ENCODE assay signal across 8 cellular contexts in the genomic region with DNA sequence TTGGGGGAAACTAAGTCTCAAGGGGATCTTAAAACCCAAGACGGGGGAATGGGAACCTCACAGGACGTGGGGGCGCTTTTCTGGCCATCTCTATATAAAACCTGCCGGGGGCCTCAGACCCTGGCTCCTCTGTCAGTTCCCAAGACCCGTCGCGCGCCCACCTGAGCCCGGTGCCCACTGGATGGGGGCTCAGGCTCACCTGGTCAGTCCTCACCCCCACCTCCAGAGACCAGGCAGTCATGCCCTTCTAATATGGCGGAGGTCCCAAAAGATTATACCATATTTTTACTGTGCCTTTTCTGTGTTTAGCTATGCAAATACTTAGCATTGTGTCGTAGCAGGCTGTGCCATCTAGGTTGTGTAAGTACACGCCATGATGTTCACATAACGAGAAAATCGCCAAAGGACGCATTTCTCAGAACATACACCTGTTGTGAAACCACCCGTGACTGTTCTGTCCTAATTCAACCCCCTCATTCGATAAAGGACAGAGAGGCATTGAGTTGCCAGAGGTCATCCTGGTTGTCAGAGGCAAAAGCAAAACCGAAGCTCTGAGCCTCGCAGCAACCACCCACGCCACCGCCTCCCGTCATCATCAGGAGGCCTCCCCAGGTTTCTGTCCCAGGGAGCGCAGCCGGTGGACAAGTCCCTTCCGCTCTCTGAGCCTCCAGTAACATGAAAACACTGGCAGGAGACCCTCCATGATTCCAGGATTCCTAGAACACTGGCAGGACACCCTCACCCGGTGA. TPM values are rescaled to one million over a fixed set of nuclear protein-coding genes. Genes with fewer than 3 reads are reported as not detected.
DNase-seq lines count a peak whose midpoint lies in the region; ATAC-seq, FAIRE-seq and TF ChIP-seq lines count a peak whose summit lies in the region.

No MANE protein-coding gene starts in this region.

- no peak for ATAC-seq in activated CD4-positive, alpha-beta T cell treated with anti-CD3 and anti-CD28 coated beads for 36 hours
- ATAC-seq in stimulated activated effector memory CD8-positive, alpha-beta T cell treated with anti-CD3 and anti-CD28 coated beads, Interleukin-12 subunit alpha, Interleukin-12 subunit beta, amount 100 ng/mL, for 72 hours: no peak

- H3K9me1 ChIP-seq in keratinocyte (ENCODE audit: control insufficient read depth, extremely low read depth, insufficient read depth, low read length): no peaks in the 10 kb centered on the region

- peaks cover 18% of the 10 kb centered on the region for H3K4me1 ChIP-seq in keratinocyte (ENCODE audit: control insufficient read depth, extremely low read depth, insufficient read depth, low read length)

- peaks cover 3% of the 10 kb centered on the region for H3K27me3 ChIP-seq in keratinocyte (ENCODE audit: control insufficient read depth, extremely low read depth, insufficient read depth, low read length)

- CTCF ChIA-PET in activated CD4-positive, alpha-beta T cell treated with anti-CD3 and anti-CD28 coated beads for 36 hours (lab: Charles Lee): interaction anchor here (0.6 to 5.5 kb wide), 20 partner anchors 9 to 1675 kb away, joined by 3 to 105 read pairs (median 5); no protein-coding TSS in a partner anchor
- CTCF ChIA-PET in RWPE1 (lab: Yijun Ruan, JAX): interaction anchor here (0.5 to 8.0 kb wide), 18 partner anchors 9 to 412 kb away, joined by 3 to 106 read pairs (median 3); a partner anchor contains a TSS

- no peak overlapping the region for H3K27ac Mint-ChIP-seq in activated CD4-positive, alpha-beta T cell treated with anti-CD3 and anti-CD28 coated beads for 36 hours
- H3K27ac Mint-ChIP-seq in stimulated activated effector memory CD8-positive, alpha-beta T cell treated with anti-CD3 and anti-CD28 coated beads, Interleukin-12 subunit alpha, Interleukin-12 subunit beta, amount 100 ng/mL, for 72 hours: no peak overlapping the region

- intact Hi-C loops in activated CD4-positive, alpha-beta T cell treated with anti-CD3 and anti-CD28 coated beads for 36 hours (cut with DNase I, micrococcal nuclease): loop anchor here (1.0 to 10.0 kb wide), 11 partner anchors 14 to 807 kb away; a partner anchor contains a TSS

- H3K4me2 ChIP-seq in keratinocyte (ENCODE audit: control insufficient read depth, extremely low read depth, insufficient read depth, low read depth, low read length): peak overlapping the region; percentile 81

- peak overlapping the region; percentile 15 for H3K4me3 Mint-ChIP-seq in activated CD4-positive, alpha-beta T cell treated with anti-CD3 and anti-CD28 coated beads for 36 hours
- H3K4me3 Mint-ChIP-seq in stimulated activated effector memory CD8-positive, alpha-beta T cell treated with anti-CD3 and anti-CD28 coated beads, Interleukin-12 subunit alpha, Interleukin-12 subunit beta, amount 100 ng/mL, for 72 hours: peak overlapping the region; percentile 33

- TF ChIP-seq CTCF in RWPE1 (conservative IDR thresholded peaks at IDR 0.05; ENCODE audit: low read depth) (no peak; the same call in none of the 2 replicates), keratinocyte (optimal IDR thresholded peaks at IDR 0.05 in 1 of 3, IDR thresholded peaks at IDR 0.05 in 1 of 3, conservative IDR thresholded peaks at IDR 0.05 in 1 of 3; ENCODE audit: extremely low read depth in 1 of 3, insufficient read depth in 2 of 3, low read length in 3 of 3) (peak in 1 of 3 experiments; percentile 10)

- H2AFZ ChIP-seq in keratinocyte (ENCODE audit: control insufficient read depth, low read length): peak overlapping the region; percentile 81

- no peaks in the 10 kb centered on the region for H3K9me3 Mint-ChIP-seq in activated CD4-positive, alpha-beta T cell treated with anti-CD3 and anti-CD28 coated beads for 36 hours (ENCODE audit: low read depth)
- no peaks in the 10 kb centered on the region for H3K9me3 Mint-ChIP-seq in stimulated activated effector memory CD8-positive, alpha-beta T cell treated with anti-CD3 and anti-CD28 coated beads, Interleukin-12 subunit alpha, Interleukin-12 subunit beta, amount 100 ng/mL, for 72 hours

- no peaks in the 10 kb centered on the region for H3K79me2 ChIP-seq in keratinocyte (ENCODE audit: control insufficient read depth, insufficient read depth, low read length)

- no peaks in the 10 kb centered on the region for H3K36me3 ChIP-seq in keratinocyte (ENCODE audit: control insufficient read depth in 2 of 2, extremely low read depth in 1 of 2, insufficient read depth in 2 of 2, low read length in 2 of 2)

- no peaks in the 10 kb centered on the region for H3K36me3 Mint-ChIP-seq in activated CD4-positive, alpha-beta T cell treated with anti-CD3 and anti-CD28 coated beads for 36 hours (ENCODE audit: low read depth)
- H3K36me3 Mint-ChIP-seq in stimulated activated effector memory CD8-positive, alpha-beta T cell treated with anti-CD3 and anti-CD28 coated beads, Interleukin-12 subunit alpha, Interleukin-12 subunit beta, amount 100 ng/mL, for 72 hours: no peaks in the 10 kb centered on the region

- H3K27me3 Mint-ChIP-seq in activated CD4-positive, alpha-beta T cell treated with anti-CD3 and anti-CD28 coated beads for 36 hours: peaks cover 2% of the 10 kb centered on the region

- no peaks in the 10 kb centered on the region for H3K4me1 Mint-ChIP-seq in activated CD4-positive, alpha-beta T cell treated with anti-CD3 and anti-CD28 coated beads for 36 hours
- no peaks in the 10 kb centered on the region for H3K4me1 Mint-ChIP-seq in stimulated activated effector memory CD8-positive, alpha-beta T cell treated with anti-CD3 and anti-CD28 coated beads, Interleukin-12 subunit alpha, Interleukin-12 subunit beta, amount 100 ng/mL, for 72 hours

- H3K9ac ChIP-seq in keratinocyte (ENCODE audit: control insufficient read depth, extremely low read depth, insufficient read depth, low read length): peak overlapping the region; percentile 37

- FAIRE-seq in keratinocyte (lab: Jason Lieb, UNC): no peak

- DNase-seq in activated CD4-positive, alpha-beta T cell treated with anti-CD3 and anti-CD28 coated beads for 36 hours: no peak
- no peak for DNase-seq in activated CD4-positive, alpha-beta T cell treated with anti-CD3 and anti-CD28 coated beads, Interleukin-2, amount 50 U/mL, for 4 hours
- DNase-seq in RWPE1 (ENCODE audit: low spot score): no peak
- no peak for DNase-seq in keratinocyte (ENCODE audit: low read depth, low spot score)
- DNase-seq in stimulated activated effector memory CD8-positive, alpha-beta T cell treated with anti-CD3 and anti-CD28 coated beads, Interleukin-12 subunit alpha, Interleukin-12 subunit beta, amount 100 ng/mL, for 72 hours (ENCODE audit: low spot score in 2 of 2): no peak
- no peak for DNase-seq in OCI-M1 (lab: John Stamatoyannopoulos, UW)
- DNase-seq in NCI-H1930 (lab: John Stamatoyannopoulos, UW): no peak
- DNase-seq in anterior cingulate cortex (lab: John Stamatoyannopoulos, UW): no peak

- POLR2A ChIA-PET in activated CD4-positive, alpha-beta T cell treated with anti-CD3 and anti-CD28 coated beads for 36 hours (lab: Charles Lee): no interaction called here
- POLR2A ChIA-PET in RWPE1 (lab: Yijun Ruan, JAX; ENCODE audit: low non-redundant PET): no interaction called here

- dilution Hi-C loops in keratinocyte (cut with MboI; ENCODE audit: extremely low pct_ligation_motif_present, low sequenced_read_pairs): loop anchor here (25.0 kb wide), 1 partner anchor 402 kb away; no protein-coding TSS in a partner anchor

- no peaks in the 10 kb centered on the region for H4K20me1 ChIP-seq in keratinocyte (ENCODE audit: control insufficient read depth, extremely low read depth, insufficient read depth, low read length)

- no peak overlapping the region for H3K4me3 ChIP-seq in keratinocyte (ENCODE audit: control insufficient read depth in 2 of 3, extremely low read depth in 1 of 3, insufficient read depth in 2 of 3, low read depth in 1 of 3, low read length in 3 of 3)

- no peaks in the 10 kb centered on the region for H3K9me3 ChIP-seq in keratinocyte (ENCODE audit: control insufficient read depth, low read depth, low read length)

- peak overlapping the region; percentile 69 for H3K27ac ChIP-seq in RWPE1
- no peak overlapping the region for H3K27ac ChIP-seq in keratinocyte (ENCODE audit: control insufficient read depth, insufficient read depth, low read length)

RNA-seq across cellular contexts. Expression of a gene that starts 28.9 kb away (rescaled TPM):
- total RNA-seq in activated CD4-positive, alpha-beta T cell treated with anti-CD3 and anti-CD28 coated beads for 36 hours: 10 to 100 TPM; 36.5 to 39.6 TPM
- polyA plus RNA-seq in keratinocyte: 310 to 528 TPM (median 427 TPM) in 3 replicates
- 38.5 TPM for polyA plus RNA-seq in keratinocyte (2011; ENCODE audit: low read depth)
- polyA plus RNA-seq in keratinocyte (2011; cell fraction: cytosol; rRNA removed): 212 and 359 TPM in 2 replicates
- 329 and 426 TPM in 2 replicates for polyA plus RNA-seq in keratinocyte (2011; cell fraction: nucleus; rRNA removed)
- 96.8 and 332 TPM in 2 replicates for polyA plus RNA-seq in keratinocyte (2012; ENCODE audit: low replicate concordance)
- polyA minus RNA-seq in keratinocyte: 145 to 269 TPM (median 183 TPM) in 3 replicates
- 150 TPM for polyA minus RNA-seq in keratinocyte (2011; cell fraction: cytosol; rRNA and poly(A)+ RNA removed)
- polyA minus RNA-seq in keratinocyte (2011; cell fraction: nucleus; rRNA and poly(A)+ RNA removed): 149 and 237 TPM in 2 replicates
